In the genomic region with DNA sequence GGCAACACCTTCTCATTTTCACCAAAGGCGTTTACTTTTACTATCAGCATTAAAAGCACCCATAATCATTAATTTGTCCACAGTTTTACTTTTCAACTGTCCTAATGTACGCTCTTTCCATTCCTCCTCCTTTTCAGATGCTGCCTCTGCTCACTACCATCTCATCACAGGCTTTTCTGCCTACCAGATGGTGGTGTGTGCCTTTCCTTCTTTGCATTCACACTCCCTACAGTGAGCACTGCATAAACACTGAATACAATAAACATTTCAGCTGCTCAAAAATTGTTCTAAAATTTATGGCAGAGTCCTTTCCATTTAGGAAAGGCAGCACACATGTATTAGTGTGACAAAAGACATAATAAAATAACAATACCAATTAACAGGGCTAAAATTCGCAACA, we compare ENCODE assay signal across 21 cellular contexts.
"Had no signal": no experiment of that assay in that cellular context is flagged by ENCODE, and none has a peak within 500 bp of the region (broad histone marks: within the 10 kb centered on the region; RNA-seq: fewer than 3 reads in every experiment).

No MANE protein-coding gene starts in this region.

- H3K36me3 Mint-ChIP-seq: activated naive CD8-positive, alpha-beta T cell; immature natural killer cell; natural killer cell treated with Interleukin-12 subunit alpha and Interleukin-12 subunit beta and Interleukin-15 and Interleukin-18, amount 100 ng/mL, for 72 hours had no signal

- H3K9me3 ChIP-seq: esophagus muscularis mucosa, gastroesophageal sphincter, heart left ventricle had no signal

- H3K36me3 ChIP-seq: esophagus muscularis mucosa, gastroesophageal sphincter, heart left ventricle, thyroid gland, WERI-Rb-1 had no signal

- H3K27me3 ChIP-seq: esophagus muscularis mucosa, heart left ventricle, thyroid gland had no signal

- DNase-seq: activated CD4-positive, alpha-beta T cell treated with anti-CD3 and anti-CD28 coated beads for 36 hours; activated CD4-positive, alpha-beta T cell treated with anti-CD3 and anti-CD28 coated beads, Interleukin-2, amount 50 U/mL, for 48 hours; activated gamma-delta T cell treated with Interleukin-2 at 50 U/mL for 16 hours; activated T-cell treated with anti-CD3 and anti-CD28 coated beads for 4 hours; effector CD8-positive, alpha-beta T cell; heart left ventricle; immature natural killer cell; occipital lobe; posterior cingulate gyrus; retina; stimulated activated CD4-positive, alpha-beta T cell treated with anti-CD3 and anti-CD28 coated beads, Interleukin-12 subunit alpha, Interleukin-12 subunit beta, amount 100 ng/mL, for 4 hours; stimulated activated CD4-positive, alpha-beta T cell treated with anti-CD3 and anti-CD28 coated beads, Interleukin-1b, Interleukin-23, amount 100 ng/mL, for 48 hours; stimulated activated naive CD4-positive, alpha-beta T cell treated with Interleukin-2 at 50 U/mL for 16 hours; T-helper 17 cell; thyroid gland; WERI-Rb-1 had no signal

- H3K4me3 Mint-ChIP-seq: activated CD4-positive, alpha-beta T cell treated with anti-CD3 and anti-CD28 coated beads for 36 hours; activated naive CD8-positive, alpha-beta T cell; activated T-helper 1 cell treated with anti-CD3 and anti-CD28 coated beads, Interleukin-12 subunit alpha, Interleukin-12 subunit beta, Interleukin-2, Interleukin-4 antibody, amounts not matched to agents 30 ng/mL and 10 ng/mL and 1 ng/mL, durations not matched to agents 14 hours and 24 hours and 36 hours; immature natural killer cell; natural killer cell treated with Interleukin-12 subunit alpha and Interleukin-12 subunit beta and Interleukin-15 and Interleukin-18, amount 100 ng/mL, for 72 hours; T-helper 17 cell had no signal

- H3K9me3 Mint-ChIP-seq: activated T-helper 1 cell treated with anti-CD3 and anti-CD28 coated beads, Interleukin-12 subunit alpha, Interleukin-12 subunit beta, Interleukin-2, Interleukin-4 antibody, amounts not matched to agents 30 ng/mL and 10 ng/mL and 1 ng/mL, durations not matched to agents 14 hours and 24 hours and 36 hours had no signal

- H3K4me1 Mint-ChIP-seq: activated CD4-positive, alpha-beta T cell treated with anti-CD3 and anti-CD28 coated beads for 36 hours; immature natural killer cell; T-helper 17 cell had no signal

- ATAC-seq: activated CD4-positive, alpha-beta T cell treated with anti-CD3 and anti-CD28 coated beads for 36 hours; natural killer cell treated with Interleukin-12 subunit alpha and Interleukin-12 subunit beta and Interleukin-15 and Interleukin-18, amount 100 ng/mL, for 72 hours; T-helper 17 cell had no signal

- H3K27ac ChIP-seq: esophagus muscularis mucosa, gastroesophageal sphincter, heart left ventricle, thyroid gland, WERI-Rb-1 had no signal

- H3K27ac Mint-ChIP-seq: activated CD4-positive, alpha-beta T cell treated with anti-CD3 and anti-CD28 coated beads for 36 hours; activated naive CD8-positive, alpha-beta T cell; activated T-helper 1 cell treated with anti-CD3 and anti-CD28 coated beads, Interleukin-12 subunit alpha, Interleukin-12 subunit beta, Interleukin-2, Interleukin-4 antibody, amounts not matched to agents 30 ng/mL and 10 ng/mL and 1 ng/mL, durations not matched to agents 14 hours and 24 hours and 36 hours; immature natural killer cell; natural killer cell treated with Interleukin-12 subunit alpha and Interleukin-12 subunit beta and Interleukin-15 and Interleukin-18, amount 100 ng/mL, for 72 hours; T-helper 17 cell had no signal

- H3K4me3 ChIP-seq: esophagus muscularis mucosa, gastroesophageal sphincter, heart left ventricle, thyroid gland had no signal

- H3K4me1 ChIP-seq: esophagus muscularis mucosa, gastroesophageal sphincter, heart left ventricle, thyroid gland had no signal

- H3K27me3 Mint-ChIP-seq: activated naive CD8-positive, alpha-beta T cell; natural killer cell treated with Interleukin-12 subunit alpha and Interleukin-12 subunit beta and Interleukin-15 and Interleukin-18, amount 100 ng/mL, for 72 hours had no signal
